Comparison of ENCODE assay signal across 2 cellular contexts in genomic region chr10:30058111-30058510, GRCh38.
TF ChIP-seq lines count a peak whose summit lies in the region.

No MANE protein-coding gene starts in this region.

TF ChIP-seq in A549, 52 proteins besides CTCF, POLR2A, EP300 and RAD21 (continued from another document):
- TF ChIP-seq PBX3 (IDR thresholded peaks at IDR 0.05) (no peak), CEBPB (IDR thresholded peaks at IDR 0.05) (no peak), JUN (IDR thresholded peaks at IDR 0.05) (no peak)

TF ChIP-seq in H1, 55 proteins besides CTCF, POLR2A, EP300 and RAD21 (continued from another document):
- TF ChIP-seq CHD7 (IDR thresholded peaks at IDR 0.05; ENCODE audit: insufficient replicate concordance, low read length) (no peak), BACH1 (IDR thresholded peaks at IDR 0.05; ENCODE audit: low read length) (no peak), HDAC6 (IDR thresholded peaks at IDR 0.05; ENCODE audit: low read depth, low read length) (no peak), HDAC2 (IDR thresholded peaks at IDR 0.05; ENCODE audit: borderline replicate concordance in 1 of 2, low read depth in 2 of 2, low read length in 2 of 2) (no peak), KDM5A (IDR thresholded peaks at IDR 0.05; ENCODE audit: low read length) (no peak), NANOG (IDR thresholded peaks at IDR 0.05; ENCODE audit: insufficient read depth, low read depth, low read length, poor library complexity, severe bottlenecking) (no peak), POLR2AphosphoS5 (IDR thresholded peaks at IDR 0.05; ENCODE audit: low read depth, low read length) (no peak), TAF1 (IDR thresholded peaks at IDR 0.05; ENCODE audit: low read depth, low read length) (no peak), CTBP2 (IDR thresholded peaks at IDR 0.05; ENCODE audit: borderline replicate concordance, insufficient read depth, insufficient read length, low read length) (no peak), ATF3 (IDR thresholded peaks at IDR 0.05; ENCODE audit: insufficient read depth, low read depth, low read length) (no peak), MAX (IDR thresholded peaks at IDR 0.05) (no peak), RFX5 (IDR thresholded peaks at IDR 0.05; ENCODE audit: borderline replicate concordance, low read depth, low read length) (no peak), CEBPB (IDR thresholded peaks at IDR 0.05; ENCODE audit: low read depth, low read length) (no peak)
TF ChIP-seq in H1: peak in this region for 0.
